Comparison of ENCODE assay signal across 11 cellular contexts in genomic region chr22:50298937-50299656, GRCh38. TPM values are rescaled to one million over a fixed set of nuclear protein-coding genes. Genes with fewer than 3 reads are reported as not detected.
DNase-seq lines count a peak whose midpoint lies in the region; ATAC-seq, FAIRE-seq and TF ChIP-seq lines count a peak whose summit lies in the region.
"Had no signal": no experiment of that assay in that cellular context is flagged by ENCODE, and none has a peak within 500 bp of the region (broad histone marks: within the 10 kb centered on the region; RNA-seq: fewer than 3 reads in every experiment).

No MANE protein-coding gene starts in this region.

- H3K4me3 ChIP-seq in BLaER1 treated with 17β-estradiol and CSF1 and Interleukin-3, amounts not matched to agents 10 nM and 100 nM, result peak overlapping the region; percentile 46 to 100 (median 56); a peak in 19 of 20 replicates
- H3K4me3 ChIP-seq in Peyer's patch (peak overlapping the region; percentile 40 to 71 (median 50)), left ventricle myocardium inferior (peak overlapping the region; percentile 60), pancreas (peak overlapping the region in 2 of 4 donors; percentile 17 to 24)

- peaks cover 96 to 100% (median 98%) of the 10 kb centered on the region in 10 experiments for H3K4me1 ChIP-seq in BLaER1 treated with 17β-estradiol and CSF1 and Interleukin-3, amounts not matched to agents 10 nM and 100 nM
- peaks cover 29 to 92% (median 53%) of the 10 kb centered on the region in 4 donors for H3K4me1 ChIP-seq in Peyer's patch
- H3K4me1 ChIP-seq in left ventricle myocardium inferior, result peaks cover 99% of the 10 kb centered on the region
- H3K4me1 ChIP-seq in pancreas, result peaks cover 15 to 67% (median 23%) of the 10 kb centered on the region in 3 donors

- 73 to 74% methylated on average over 35 to 41 of the region's 41 CpGs for WGBS in pancreas, 2 donors

- no peaks in the 10 kb centered on the region for H3K27me3 ChIP-seq in BLaER1 treated with 17β-estradiol and CSF1 and Interleukin-3, amounts not matched to agents 10 nM and 100 nM
- H3K27me3 ChIP-seq in Peyer's patch (no peaks in the 10 kb centered on the region), left ventricle myocardium inferior (ENCODE audit: low read depth) (no peaks in the 10 kb centered on the region), pancreas (no peaks in the 10 kb centered on the region)

- H3K27ac ChIP-seq in BLaER1 treated with 17β-estradiol and CSF1 and Interleukin-3, amounts not matched to agents 10 nM and 100 nM, result peak overlapping the region in 8 of 11 experiments; percentile 42 to 98 (median 52); a peak in 9 of 22 replicates
- H3K27ac ChIP-seq in Peyer's patch (peak overlapping the region; percentile 84 to 97 (median 88)), left ventricle myocardium inferior (replicated peaks) (peak overlapping the region; percentile 95), pancreas (peak overlapping the region; percentile 29 to 52 (median 34))
- H3K27ac ChIP-seq: KMS-11 had no signal

- no peaks in the 10 kb centered on the region for H3K9me3 ChIP-seq in BLaER1 treated with 17β-estradiol and CSF1 and Interleukin-3, amounts not matched to agents 10 nM and 100 nM (replicated peaks in 1 of 11)
- H3K9me3 ChIP-seq in Peyer's patch (no peaks in the 10 kb centered on the region), left ventricle myocardium inferior (replicated peaks) (no peaks in the 10 kb centered on the region), pancreas (no peaks in the 10 kb centered on the region)

- no peak for ATAC-seq in pancreas
- ATAC-seq in GM21526 (IDR thresholded peaks at IDR 0.05; ENCODE audit: low FRiP score, unreplicated experiment), result no peak
- ATAC-seq in left colon, result no peak
- ATAC-seq: stimulated activated naive CD8-positive, alpha-beta T cell treated with anti-CD3 and anti-CD28 coated beads, Interleukin-15, Interleukin-2, amounts not matched to agents 100 U/mL and 50 U/mL, for 24 hours had no signal

- TF ChIP-seq POLR2A in Peyer's patch (IDR thresholded peaks at IDR 0.05), result no peak

- TF ChIP-seq CTCF in Peyer's patch (IDR thresholded peaks at IDR 0.05) (no peak), left ventricle myocardium inferior (IDR thresholded peaks at IDR 0.05; ENCODE audit: borderline replicate concordance) (peak; percentile 37), pancreas (IDR thresholded peaks at IDR 0.05) (no peak)

- FAIRE-seq in pancreas (lab: Jason Lieb, UNC), result no peak
- FAIRE-seq: D721Med had no signal

- DNase-seq in Peyer's patch (no peak), left ventricle myocardium inferior (peak; percentile 51), pancreas (no peak), iPS-NIHi11 (ENCODE audit: low spot score) (no peak), left colon (no peak), HCEC 1CT (no peak)
- DNase-seq: stimulated activated naive CD8-positive, alpha-beta T cell treated with anti-CD3 and anti-CD28 coated beads, Interleukin-15, Interleukin-2, amounts not matched to agents 100 U/mL and 50 U/mL, for 24 hours had no signal

- H4K20me1 ChIP-seq in BLaER1 treated with 17β-estradiol and CSF1 and Interleukin-3, amounts not matched to agents 10 nM and 100 nM, result peaks cover 98 to 100% (median 99%) of the 10 kb centered on the region in 11 experiments

- intact Hi-C loops in left ventricle myocardium inferior (cut with micrococcal nuclease), result no loop called here
- intact Hi-C loops in pancreas (cut with DNase I), result no loop called here
- intact Hi-C loops in left colon (cut with DNase I, micrococcal nuclease), result no loop called here

- peak overlapping the region; percentile 48 to 98 (median 78); a peak in 19 of 22 replicates for H3K9ac ChIP-seq in BLaER1 treated with 17β-estradiol and CSF1 and Interleukin-3, amounts not matched to agents 10 nM and 100 nM
- H3K9ac ChIP-seq: KMS-11 had no signal

- H3K36me3 ChIP-seq in BLaER1 treated with 17β-estradiol and CSF1 and Interleukin-3, amounts not matched to agents 10 nM and 100 nM, result peaks cover 0 to 25% (median 0%) of the 10 kb centered on the region in 11 experiments; a peak in 5 of 22 replicates
- H3K36me3 ChIP-seq in Peyer's patch (no peaks in the 10 kb centered on the region), left ventricle myocardium inferior (no peaks in the 10 kb centered on the region), pancreas (no peaks in the 10 kb centered on the region)

- H3K4me2 ChIP-seq in BLaER1 treated with 17β-estradiol and CSF1 and Interleukin-3, amounts not matched to agents 10 nM and 100 nM, result peak overlapping the region; percentile 96 to 100 (median 99)
- H3K4me2 ChIP-seq: KMS-11 had no signal

RNA-seq across cellular contexts. Expression of gene PLXNB2, which starts 8.3 kb away (rescaled TPM):
- 100 to 1,000 TPM; 182 to 597 (median 307) TPM for total RNA-seq in Peyer's patch
- 50.2 TPM for total RNA-seq in left ventricle myocardium inferior
- total RNA-seq in pancreas, result 100 to 1,000 TPM in 5 of 6 donors, 10 to 100 TPM in 1; 89.3 to 168 (median 113) TPM
- polyA plus RNA-seq in pancreas, result 100 to 1,000 TPM; 191 to 216 TPM
- total RNA-seq in left colon, result 100 to 1,000 TPM; 290 TPM

RNA-seq across cellular contexts. Expression of gene DENND6B, which starts 27.7 kb away (rescaled TPM):
- 10 to 100 TPM in 1 of 4 donors, 1 to 10 TPM in 3; 5.4 to 14.9 (median 6.3) TPM for total RNA-seq in Peyer's patch
- 1.2 TPM for total RNA-seq in left ventricle myocardium inferior
- total RNA-seq in pancreas, result 1 to 10 TPM; 4.3 to 9.5 (median 5.4) TPM
- 10 to 100 TPM; 20.9 to 25.3 TPM for polyA plus RNA-seq in pancreas
- total RNA-seq in left colon, result 1 to 10 TPM; 3.7 to 4.7 TPM

RNA-seq across cellular contexts. Expression of gene MAPK11, which starts 28.9 kb away (rescaled TPM):
- total RNA-seq in Peyer's patch, result 10 to 100 TPM in 1 of 4 donors, 1 to 10 TPM in 2, not detected in 1; 2.0 to 14.0 (median 2.5) TPM
- 7.8 TPM for total RNA-seq in left ventricle myocardium inferior
- total RNA-seq in pancreas, result 1 to 10 TPM; 1.3 to 3.7 (median 2.3) TPM
- 10 to 100 TPM; 13.2 to 22.2 TPM for polyA plus RNA-seq in pancreas
- total RNA-seq in left colon, result 1 to 10 TPM; 1.2 to 1.9 TPM

RNA-seq across cellular contexts. Expression of gene MAPK12, which starts 37.6 kb away (rescaled TPM):
- total RNA-seq in Peyer's patch (10 to 100 TPM in 1 of 4 donors, 1 to 10 TPM in 3; 1.2 to 37.1 (median 5.4) TPM), left ventricle myocardium inferior (17.2 TPM), pancreas (1 to 10 TPM in 5 of 6 donors, under 1 TPM in 1; 0.88 to 3.8 (median 1.6) TPM), left colon (1 to 10 TPM; 3.0 to 3.1 TPM)
- 10 to 100 TPM in 1 of 2 donors, 1 to 10 TPM in 1; 6.9 to 19.2 TPM for polyA plus RNA-seq in pancreas

RNA-seq across cellular contexts. Expression of gene PPP6R2, which starts 44.0 kb away (rescaled TPM):
- 100 to 1,000 TPM in 2 of 4 donors, 10 to 100 TPM in 2; 82.8 to 201 (median 111) TPM for total RNA-seq in Peyer's patch
- 38.6 TPM for total RNA-seq in left ventricle myocardium inferior
- 10 to 100 TPM; 21.1 to 28.7 (median 24.6) TPM for total RNA-seq in pancreas
- 10 to 100 TPM; 60.1 to 70.4 TPM for polyA plus RNA-seq in pancreas
- 10 to 100 TPM; 44.6 to 61.0 TPM for total RNA-seq in left colon

Comparison
In these comparisons a context has a peak if more than half of its experiments do, and no peak if none do; other contexts are left out.
1. H3K27ac ChIP-seq: peak in every context shown above with its lines; median percentile 95 in left ventricle myocardium inferior; 88 in Peyer's patch; 52 in BLaER1 treated with 17β-estradiol and CSF1 and Interleukin-3, amounts not matched to agents 10 nM and 100 nM; 34 in pancreas.